In genomic region chr2:36561223-36561944, GRCh38 we compare ENCODE assay signal across 10 cellular contexts. TPM values are rescaled to one million over a fixed set of nuclear protein-coding genes. Genes with fewer than 3 reads are reported as not detected.
DNase-seq lines count a peak whose midpoint lies in the region; ATAC-seq, FAIRE-seq and TF ChIP-seq lines count a peak whose summit lies in the region.
"Had no signal": no experiment of that assay in that cellular context is flagged by ENCODE, and none has a peak within 500 bp of the region (broad histone marks: within the 10 kb centered on the region; RNA-seq: fewer than 3 reads in every experiment).

No MANE protein-coding gene starts in this region.

- no peak for FAIRE-seq in D721Med (lab: Jason Lieb, UNC)

- no peak overlapping the region for H3K27ac Mint-ChIP-seq in stimulated activated memory B cell treated with anti-CD40 and anti-IgM and Interleukin-4, amounts not matched to agents 10 μg/mL and 1 μg/mL and 100 μg/mL, for 72 hours
- H3K27ac Mint-ChIP-seq: activated T-cell treated with anti-CD3 and anti-CD28 coated beads, Interleukin-2, amount 50 U/mL, for 72 hours had no signal

- no peaks in the 10 kb centered on the region for H3K9me3 ChIP-seq in BE2C

- no peaks in the 10 kb centered on the region for H3K27me3 ChIP-seq in BE2C

- no peaks in the 10 kb centered on the region for H3K27me3 Mint-ChIP-seq in stimulated activated memory B cell treated with anti-CD40 and anti-IgM and Interleukin-4, amounts not matched to agents 10 μg/mL and 1 μg/mL and 100 μg/mL, for 72 hours

- H3K4me3 ChIP-seq in foreskin fibroblast (ENCODE audit: low read depth in 1 of 2, low read length in 2 of 2) (no peak overlapping the region), retinal pigment epithelial cell (ENCODE audit: low read length) (no peak overlapping the region), BE2C (ENCODE audit: low read depth, low read length) (no peak overlapping the region)

- H3K9me3 Mint-ChIP-seq in stimulated activated memory B cell treated with anti-CD40 and anti-IgM and Interleukin-4, amounts not matched to agents 10 μg/mL and 1 μg/mL and 100 μg/mL, for 72 hours = no peaks in the 10 kb centered on the region
- H3K9me3 Mint-ChIP-seq: activated T-cell treated with anti-CD3 and anti-CD28 coated beads, Interleukin-2, amount 50 U/mL, for 72 hours had no signal

- peak; percentile 63 for DNase-seq in H4 (ENCODE audit: low spot score)
- peak; percentile 85 for DNase-seq in SW480 (ENCODE audit: low spot score)
- DNase-seq in foreskin fibroblast = peak; percentile 93 to 94
- DNase-seq in retinal pigment epithelial cell (ENCODE audit: low read depth) = peak; percentile 84
- DNase-seq in D721Med (ENCODE audit: insufficient read length, low spot score) = no peak
- no peak for DNase-seq in BE2C
- DNase-seq: activated T-cell treated with anti-CD3 and anti-CD28 coated beads, Interleukin-2, amount 50 U/mL, for 72 hours; NCI-H1105 treated with DMSO at 0.1 percent for 48 hours had no signal

- H3K36me3 Mint-ChIP-seq in stimulated activated memory B cell treated with anti-CD40 and anti-IgM and Interleukin-4, amounts not matched to agents 10 μg/mL and 1 μg/mL and 100 μg/mL, for 72 hours = peaks cover 45% of the 10 kb centered on the region

- no peaks in the 10 kb centered on the region for H3K4me1 ChIP-seq in BE2C

- TF ChIP-seq CTCF in foreskin fibroblast (IDR thresholded peaks at IDR 0.05; ENCODE audit: low read depth, low read length) = no peak
- no peak for TF ChIP-seq CTCF in retinal pigment epithelial cell (conservative IDR thresholded peaks at IDR 0.05; ENCODE audit: low read depth, low read length)
- no peak for TF ChIP-seq CTCF in D721Med (IDR thresholded peaks at IDR 0.05; ENCODE audit: insufficient read depth, missing control alignments)
- TF ChIP-seq CTCF in BE2C (IDR thresholded peaks at IDR 0.05; ENCODE audit: low read depth, low read length) = no peak

- H3K4me3 Mint-ChIP-seq in stimulated activated memory B cell treated with anti-CD40 and anti-IgM and Interleukin-4, amounts not matched to agents 10 μg/mL and 1 μg/mL and 100 μg/mL, for 72 hours = no peak overlapping the region
- H3K4me3 Mint-ChIP-seq: activated T-cell treated with anti-CD3 and anti-CD28 coated beads, Interleukin-2, amount 50 U/mL, for 72 hours had no signal

- no peak for ATAC-seq in stimulated activated memory B cell treated with anti-CD40 and anti-IgM and Interleukin-4, amounts not matched to agents 10 μg/mL and 1 μg/mL and 100 μg/mL, for 72 hours
- no peak for ATAC-seq in HG02973 (IDR thresholded peaks at IDR 0.05; ENCODE audit: unreplicated experiment)
- ATAC-seq: activated T-cell treated with anti-CD3 and anti-CD28 coated beads, Interleukin-2, amount 50 U/mL, for 72 hours had no signal

- no peaks in the 10 kb centered on the region for H3K4me1 Mint-ChIP-seq in stimulated activated memory B cell treated with anti-CD40 and anti-IgM and Interleukin-4, amounts not matched to agents 10 μg/mL and 1 μg/mL and 100 μg/mL, for 72 hours

- H3K36me3 ChIP-seq in BE2C = no peaks in the 10 kb centered on the region

RNA-seq across cellular contexts. Expression of gene FEZ2, which starts 36.6 kb away (rescaled TPM):
- 17.7 and 26.5 TPM in 2 replicates for total RNA-seq in H4 (2014; rRNA removed; shearing (Covaris generic))
- polyA plus RNA-seq in BE2C (2012; ENCODE audit: insufficient read depth, insufficient read length, low read depth) = 18.7 TPM

Comparison
In these comparisons a context has a peak if more than half of its experiments do, and no peak if none do; other contexts are left out.
1. DNase-seq: peak in H4 (single experiment), SW480 (single experiment), foreskin fibroblast (2 of 2) and retinal pigment epithelial cell (single experiment); none in D721Med (single experiment) and BE2C (single experiment).